ENCODE assay signal across 18 cellular contexts in genomic region chr11:47819743-47820142, GRCh38. TPM values are rescaled to one million over a fixed set of nuclear protein-coding genes. Genes with fewer than 3 reads are reported as not detected.
DNase-seq lines count a peak whose midpoint lies in the region; ATAC-seq and TF ChIP-seq lines count a peak whose summit lies in the region.
"Had no signal": no experiment of that assay in that cellular context is flagged by ENCODE, and none has a peak within 500 bp of the region (broad histone marks: within the 10 kb centered on the region; RNA-seq: fewer than 3 reads in every experiment).

No MANE protein-coding gene starts in this region.

- no peaks in the 10 kb centered on the region for H3K27me3 Mint-ChIP-seq in T-helper 1 cell treated with Interleukin-12 subunit alpha and Interleukin-12 subunit beta and Interleukin-4 antibody, amounts not matched to agents 30 μg/mL and 1 μg/mL, for 36 hours (ENCODE audit: low read depth)
- no peaks in the 10 kb centered on the region for H3K27me3 Mint-ChIP-seq in MCF 10A (ENCODE audit: insufficient read depth, unreplicated experiment)
- H3K27me3 Mint-ChIP-seq in naive thymus-derived CD4-positive, alpha-beta T cell: no peaks in the 10 kb centered on the region

- no peaks in the 10 kb centered on the region for H3K9me2 ChIP-seq in HCT116 (ENCODE audit: insufficient read depth)

- intact Hi-C loops in MCF 10A (cut with micrococcal nuclease): no loop called here
- intact Hi-C loops in breast epithelium (cut with DNase I; ENCODE audit: low total_unique reads): no loop called here
- intact Hi-C loops in HCT116 (cut with micrococcal nuclease): no loop called here
- intact Hi-C loops in naive thymus-derived CD4-positive, alpha-beta T cell (cut with micrococcal nuclease): loop anchor here in 1 of 2 donors (5.0 kb wide), 1 partner anchor 33 kb away; no protein-coding TSS in a partner anchor

- POLR2A ChIA-PET in MCF 10A (lab: Yijun Ruan, JAX): no interaction called here
- POLR2A ChIA-PET in HCT116 (lab: Charles Lee): no interaction called here
- POLR2A ChIA-PET in naive thymus-derived CD4-positive, alpha-beta T cell (lab: Charles Lee): no interaction called here
- POLR2A ChIA-PET in HEK293T (lab: Yijun Ruan, JAX): no interaction called here

- H3K36me3 ChIP-seq in breast epithelium (peaks cover 4% of the 10 kb centered on the region), HCT116 (ENCODE audit: control insufficient read depth in 1 of 2, insufficient read depth in 2 of 2, low read length in 2 of 2) (peaks cover 26 to 37% of the 10 kb centered on the region in 2 experiments)
- peaks cover 4 to 72% (median 7%) of the 10 kb centered on the region in 3 experiments for H3K36me3 ChIP-seq in naive thymus-derived CD4-positive, alpha-beta T cell (ENCODE audit: control insufficient read depth in 2 of 3, insufficient read depth in 3 of 3, low read length in 3 of 3)

- ATAC-seq in HCT116: no peak
- no peak for ATAC-seq in naive thymus-derived CD4-positive, alpha-beta T cell
- ATAC-seq: CD8-positive, alpha-beta T cell had no signal

- H3K4me2 ChIP-seq in HCT116 (ENCODE audit: low read length): no peak overlapping the region
- H3K4me2 ChIP-seq: BLaER1 treated with 17β-estradiol and CSF1 and Interleukin-3, amounts not matched to agents 10 nM and 100 nM had no signal

- no peaks in the 10 kb centered on the region for H3K4me1 Mint-ChIP-seq in T-helper 1 cell treated with Interleukin-12 subunit alpha and Interleukin-12 subunit beta and Interleukin-4 antibody, amounts not matched to agents 30 μg/mL and 1 μg/mL, for 36 hours (ENCODE audit: low read depth)
- H3K4me1 Mint-ChIP-seq in MCF 10A (ENCODE audit: insufficient read depth, unreplicated experiment): no peaks in the 10 kb centered on the region
- H3K4me1 Mint-ChIP-seq in naive thymus-derived CD4-positive, alpha-beta T cell: no peaks in the 10 kb centered on the region

- BruUV-seq in MCF 10A (replicated peaks; lab: Mats Ljungman, UMichigan): TSS peak; percentile 15
- BruUV-seq in HCT116 (replicated peaks; lab: Mats Ljungman, UMichigan): TSS peak; percentile 28

- H3K4me3 ChIP-seq in breast epithelium (no peak overlapping the region), HCT116 (replicated peaks in 1 of 2; ENCODE audit: low read depth in 1 of 2, low read length in 2 of 2) (no peak overlapping the region)
- H3K4me3 ChIP-seq in naive thymus-derived CD4-positive, alpha-beta T cell (ENCODE audit: low read length): no peak overlapping the region
- H3K4me3 ChIP-seq: BLaER1 treated with 17β-estradiol and CSF1 and Interleukin-3, amounts not matched to agents 10 nM and 100 nM had no signal

- peaks cover 3% of the 10 kb centered on the region; the same call in 1 of the 2 replicates for H4K20me1 ChIP-seq in HCT116 (ENCODE audit: insufficient read depth)

- H2AFZ ChIP-seq in HCT116 (ENCODE audit: low read depth, low read length, poor library complexity, severe bottlenecking): no peak overlapping the region

- RAD21 ChIA-PET in HCT116 (lab: Charles Lee; ENCODE audit: low non-redundant PET in 1 of 2, low total read pairs in 2 of 2, uncharacterized antibody in 2 of 2, unreplicated experiment in 2 of 2): no interaction called here

- peaks cover 7% of the 10 kb centered on the region for H3K9me3 Mint-ChIP-seq in T-helper 1 cell treated with Interleukin-12 subunit alpha and Interleukin-12 subunit beta and Interleukin-4 antibody, amounts not matched to agents 30 μg/mL and 1 μg/mL, for 36 hours
- H3K9me3 Mint-ChIP-seq in MCF 10A (ENCODE audit: unreplicated experiment): no peaks in the 10 kb centered on the region
- peaks cover 0 to 6% (median 0%) of the 10 kb centered on the region in 11 donors for H3K9me3 Mint-ChIP-seq in naive thymus-derived CD4-positive, alpha-beta T cell
- H3K9me3 Mint-ChIP-seq: CD8-positive, alpha-beta T cell had no signal

- TF ChIP-seq RAD21 in HCT116 (IDR thresholded peaks at IDR 0.05; ENCODE audit: low read depth): no peak

- H3K9ac ChIP-seq in HCT116 (ENCODE audit: low read length): no peak overlapping the region
- H3K9ac ChIP-seq: BLaER1 treated with 17β-estradiol and CSF1 and Interleukin-3, amounts not matched to agents 10 nM and 100 nM had no signal

- H3K9me3 ChIP-seq in breast epithelium (no peaks in the 10 kb centered on the region), HCT116 (ENCODE audit: control insufficient read depth in 1 of 2, insufficient read depth in 1 of 2, low read depth in 1 of 2, low read length in 2 of 2) (no peaks in the 10 kb centered on the region)
- H3K9me3 ChIP-seq in naive thymus-derived CD4-positive, alpha-beta T cell (ENCODE audit: control insufficient read depth in 2 of 3, low read length in 3 of 3): no peaks in the 10 kb centered on the region
- H3K9me3 ChIP-seq: BLaER1 treated with 17β-estradiol and CSF1 and Interleukin-3, amounts not matched to agents 10 nM and 100 nM had no signal

- DNase-seq in T-helper 1 cell: no peak
- DNase-seq in MCF 10A (ENCODE audit: unreplicated experiment): no peak
- no peak for DNase-seq in breast epithelium (ENCODE audit: low spot score in 2 of 2)
- DNase-seq in HCT116 (ENCODE audit: low read depth, low spot score): no peak
- DNase-seq in naive thymus-derived CD4-positive, alpha-beta T cell: no peak
- no peak for DNase-seq in 8988T
- no peak for DNase-seq in HEK293T (ENCODE audit: extremely low spot score)
- DNase-seq: Calu3; CD8-positive, alpha-beta T cell; DMS79 treated with DMSO at 0.1 percent for 48 hours; GF-D8; GOT3; H7; IMR-90 had no signal

- H3K4me1 ChIP-seq in breast epithelium (no peaks in the 10 kb centered on the region), HCT116 (ENCODE audit: control insufficient read depth in 1 of 2, insufficient read depth in 2 of 2, low read length in 2 of 2) (no peaks in the 10 kb centered on the region)
- H3K4me1 ChIP-seq in naive thymus-derived CD4-positive, alpha-beta T cell (ENCODE audit: control insufficient read depth in 2 of 2, insufficient read depth in 2 of 2, low read length in 2 of 2): no peaks in the 10 kb centered on the region

- H3K4me3 Mint-ChIP-seq in T-helper 1 cell treated with Interleukin-12 subunit alpha and Interleukin-12 subunit beta and Interleukin-4 antibody, amounts not matched to agents 30 μg/mL and 1 μg/mL, for 36 hours: no peak overlapping the region
- no peak overlapping the region for H3K4me3 Mint-ChIP-seq in MCF 10A (ENCODE audit: unreplicated experiment)
- no peak overlapping the region for H3K4me3 Mint-ChIP-seq in naive thymus-derived CD4-positive, alpha-beta T cell
- H3K4me3 Mint-ChIP-seq: CD8-positive, alpha-beta T cell had no signal

- CTCF ChIA-PET in MCF 10A (lab: Yijun Ruan, JAX): no interaction called here
- CTCF ChIA-PET in HCT116 (lab: Charles Lee): no interaction called here
- CTCF ChIA-PET in naive thymus-derived CD4-positive, alpha-beta T cell (lab: Charles Lee): no interaction called here
- CTCF ChIA-PET in HEK293T (lab: Yijun Ruan, JAX): no interaction called here

- H3K27me3 ChIP-seq in breast epithelium (no peaks in the 10 kb centered on the region), HCT116 (ENCODE audit: insufficient read depth, low read length) (no peaks in the 10 kb centered on the region)
- H3K27me3 ChIP-seq in naive thymus-derived CD4-positive, alpha-beta T cell (ENCODE audit: control insufficient read depth in 2 of 2, insufficient read depth in 2 of 2, low read length in 2 of 2): no peaks in the 10 kb centered on the region
- H3K27me3 ChIP-seq: BLaER1 treated with 17β-estradiol and CSF1 and Interleukin-3, amounts not matched to agents 10 nM and 100 nM had no signal

- peaks cover 7% of the 10 kb centered on the region for H3K79me2 ChIP-seq in HCT116 (ENCODE audit: insufficient read depth, low read length)

- H3K36me3 Mint-ChIP-seq in T-helper 1 cell treated with Interleukin-12 subunit alpha and Interleukin-12 subunit beta and Interleukin-4 antibody, amounts not matched to agents 30 μg/mL and 1 μg/mL, for 36 hours (ENCODE audit: low read depth): peaks cover 43% of the 10 kb centered on the region
- peaks cover 77% of the 10 kb centered on the region for H3K36me3 Mint-ChIP-seq in MCF 10A (ENCODE audit: insufficient read depth, unreplicated experiment)
- H3K36me3 Mint-ChIP-seq in naive thymus-derived CD4-positive, alpha-beta T cell: peaks cover 18 to 46% (median 31%) of the 10 kb centered on the region in 5 donors

- TF ChIP-seq POLR2A in breast epithelium (IDR thresholded peaks at IDR 0.05) (no peak), HCT116 (IDR thresholded peaks at IDR 0.05; ENCODE audit: borderline replicate concordance, extremely low read depth, insufficient read depth, insufficient read length) (no peak)

- no peak overlapping the region for H3K27ac ChIP-seq in breast epithelium
- H3K27ac ChIP-seq in HCT116 (ENCODE audit: low read depth, low read length): no peak overlapping the region
- no peak overlapping the region for H3K27ac ChIP-seq in naive thymus-derived CD4-positive, alpha-beta T cell (ENCODE audit: low read depth, low read length)
- H3K27ac ChIP-seq: 22Rv1; BLaER1 treated with 17β-estradiol and CSF1 and Interleukin-3, amounts not matched to agents 10 nM and 100 nM; HL-60 had no signal

- no peak for TF ChIP-seq CTCF in MCF 10A (IDR thresholded peaks at IDR 0.05; ENCODE audit: unreplicated experiment)
- no peak for TF ChIP-seq CTCF in breast epithelium (IDR thresholded peaks at IDR 0.05)
- no peak for TF ChIP-seq CTCF in HCT116 (IDR thresholded peaks at IDR 0.05 in 2 of 3, conservative IDR thresholded peaks at IDR 0.05 in 1 of 3; ENCODE audit: borderline replicate concordance in 1 of 3, insufficient read depth in 1 of 3, low read depth in 2 of 3, low read length in 2 of 3)

- peak overlapping the region; percentile 20 for H3K27ac Mint-ChIP-seq in T-helper 1 cell treated with Interleukin-12 subunit alpha and Interleukin-12 subunit beta and Interleukin-4 antibody, amounts not matched to agents 30 μg/mL and 1 μg/mL, for 36 hours
- H3K27ac Mint-ChIP-seq in MCF 10A (ENCODE audit: low read depth, unreplicated experiment): no peak overlapping the region
- peak overlapping the region in 5 of 9 donors; percentile 18 to 62 (median 43) for H3K27ac Mint-ChIP-seq in naive thymus-derived CD4-positive, alpha-beta T cell
- H3K27ac Mint-ChIP-seq: CD8-positive, alpha-beta T cell had no signal

TF ChIP-seq in HCT116, 20 proteins besides CTCF, POLR2A, EP300 and RAD21:
- no peak for TF ChIP-seq EZH2phosphoT487 (IDR thresholded peaks at IDR 0.05; ENCODE audit: borderline replicate concordance)
TF ChIP-seq in HCT116: peak in this region for 0.

RNA-seq across cellular contexts. Expression of gene NUP160, which starts 28.4 kb away (rescaled TPM):
- 32.0 and 33.8 TPM in 2 replicates for total RNA-seq in MCF 10A (2022)
- 10 to 100 TPM; 28.2 to 41.4 (median 40.6) TPM for total RNA-seq in breast epithelium
- total RNA-seq in HCT116 (2021; ENCODE audit: unreplicated experiment): 53.8 TPM
- polyA plus RNA-seq in HCT116 (2012): 22.6 and 27.6 TPM in 2 replicates
- total RNA-seq in naive thymus-derived CD4-positive, alpha-beta T cell: 10 to 100 TPM; 53.9 to 68.0 (median 65.5) TPM
- 10 to 100 TPM; 35.1 to 53.9 TPM for polyA plus RNA-seq in naive thymus-derived CD4-positive, alpha-beta T cell

RNA-seq across cellular contexts. Expression of gene FNBP4, which starts 52.6 kb away (rescaled TPM):
- 128 and 130 TPM in 2 replicates for total RNA-seq in MCF 10A (2022)
- total RNA-seq in breast epithelium: 100 to 1,000 TPM; 109 to 227 (median 193) TPM
- 88.2 TPM for total RNA-seq in HCT116 (2021; ENCODE audit: unreplicated experiment)
- polyA plus RNA-seq in HCT116 (2012): 41.3 and 43.3 TPM in 2 replicates
- 100 to 1,000 TPM; 143 to 347 (median 280) TPM for total RNA-seq in naive thymus-derived CD4-positive, alpha-beta T cell
- 10 to 100 TPM; 49.0 to 54.4 TPM for polyA plus RNA-seq in naive thymus-derived CD4-positive, alpha-beta T cell
